22 cellular contexts compared by ENCODE assay signal in genomic region chr11:9625728-9626127, GRCh38. TPM values are rescaled to one million over a fixed set of nuclear protein-coding genes. Genes with fewer than 3 reads are reported as not detected.
DNase-seq lines count a peak whose midpoint lies in the region; ATAC-seq, FAIRE-seq and TF ChIP-seq lines count a peak whose summit lies in the region.
"Had no signal": no experiment of that assay in that cellular context is flagged by ENCODE, and none has a peak within 500 bp of the region (broad histone marks: within the 10 kb centered on the region; RNA-seq: fewer than 3 reads in every experiment).

No MANE protein-coding gene starts in this region.

- no peaks in the 10 kb centered on the region for H3K9me3 Mint-ChIP-seq in dendritic cell treated with granulocyte-macrophage colony-stimulating factor and Interleukin-4, amounts not matched to agents 40 ng/mL and 50 ng/mL, for 4 days
- no peaks in the 10 kb centered on the region for H3K9me3 Mint-ChIP-seq in naive B cell
- H3K9me3 Mint-ChIP-seq: activated CD8-positive, alpha-beta T cell treated with anti-CD3 and anti-CD28 coated beads for 36 hours had no signal

- TF ChIP-seq RAD21 in HepG2 (CRISPR knock-in tag; IDR thresholded peaks at IDR 0.05): no peak

- H3K27ac Mint-ChIP-seq in dendritic cell treated with granulocyte-macrophage colony-stimulating factor and Interleukin-4, amounts not matched to agents 40 ng/mL and 50 ng/mL, for 4 days: peak overlapping the region; percentile 50
- H3K27ac Mint-ChIP-seq in naive B cell: peak overlapping the region in 4 of 6 donors; percentile 5 to 88 (median 38)
- H3K27ac Mint-ChIP-seq: activated CD8-positive, alpha-beta T cell treated with anti-CD3 and anti-CD28 coated beads for 36 hours had no signal

- CTCF ChIA-PET in HepG2 (lab: Yijun Ruan, JAX; ENCODE audit: low intra/inter-chr PET ratio, low total read pairs): no interaction called here

- no peak for TF ChIP-seq POLR2A in right lobe of liver (IDR thresholded peaks at IDR 0.05)
- no peak for TF ChIP-seq POLR2A in HepG2 (IDR thresholded peaks at IDR 0.05; ENCODE audit: insufficient read depth in 1 of 2, low read depth in 2 of 2, low read length in 2 of 2)
- no peak for TF ChIP-seq POLR2A in gastroesophageal sphincter (IDR thresholded peaks at IDR 0.05)

- H3K27ac ChIP-seq in right lobe of liver (no peak overlapping the region), HepG2 (ENCODE audit: extremely low read length, insufficient read depth, low read length) (no peak overlapping the region), GM23248 (no peak overlapping the region), gastroesophageal sphincter (no peak overlapping the region)
- H3K27ac ChIP-seq: A549, cardiac muscle cell, WERI-Rb-1 had no signal

- H3F3A ChIP-seq in GM23248 (ENCODE audit: insufficient read depth): no peaks in the 10 kb centered on the region

- intact Hi-C loops in right lobe of liver (cut with DNase I): no loop called here
- intact Hi-C loops in HepG2 (cut with micrococcal nuclease; ENCODE audit: unreplicated experiment): no loop called here
- intact Hi-C loops in dendritic cell treated with granulocyte-macrophage colony-stimulating factor and Interleukin-4, amounts not matched to agents 40 ng/mL and 50 ng/mL, for 4 days (cut with micrococcal nuclease): no loop called here

- H3K27me3 ChIP-seq in right lobe of liver: no peaks in the 10 kb centered on the region
- peaks cover 0 to 16% of the 10 kb centered on the region in 2 experiments; a peak in 2 of 5 replicates for H3K27me3 ChIP-seq in HepG2 (ENCODE audit: control insufficient read depth in 1 of 2, insufficient read depth in 2 of 2, low read length in 2 of 2)
- no peaks in the 10 kb centered on the region for H3K27me3 ChIP-seq in GM23248 (replicated peaks; ENCODE audit: insufficient read depth)
- no peaks in the 10 kb centered on the region for H3K27me3 ChIP-seq in gastroesophageal sphincter
- H3K27me3 ChIP-seq: cardiac muscle cell, esophagus squamous epithelium had no signal

- H3K4me1 ChIP-seq in right lobe of liver: no peaks in the 10 kb centered on the region
- H3K4me1 ChIP-seq in HepG2 (ENCODE audit: insufficient read depth, low read length): no peaks in the 10 kb centered on the region
- H3K4me1 ChIP-seq in GM23248 (ENCODE audit: insufficient read depth): no peaks in the 10 kb centered on the region
- no peaks in the 10 kb centered on the region for H3K4me1 ChIP-seq in gastroesophageal sphincter
- H3K4me1 ChIP-seq: A549, Caco-2 had no signal

- H3K36me3 ChIP-seq in right lobe of liver: no peaks in the 10 kb centered on the region
- no peaks in the 10 kb centered on the region for H3K36me3 ChIP-seq in HepG2 (replicated peaks in 1 of 2; ENCODE audit: control insufficient read depth in 1 of 2, insufficient read depth in 2 of 2, low read length in 2 of 2)
- H3K36me3 ChIP-seq in GM23248 (ENCODE audit: low read depth): no peaks in the 10 kb centered on the region
- H3K36me3 ChIP-seq in gastroesophageal sphincter: no peaks in the 10 kb centered on the region
- H3K36me3 ChIP-seq: cardiac muscle cell, esophagus squamous epithelium, WERI-Rb-1 had no signal

- H3K36me3 Mint-ChIP-seq in dendritic cell treated with granulocyte-macrophage colony-stimulating factor and Interleukin-4, amounts not matched to agents 40 ng/mL and 50 ng/mL, for 4 days (ENCODE audit: low read depth): no peaks in the 10 kb centered on the region
- H3K36me3 Mint-ChIP-seq in naive B cell: no peaks in the 10 kb centered on the region

- DNase-seq in right lobe of liver (no peak), HepG2 (ENCODE audit: low spot score) (no peak), naive B cell (no peak), GM23248 (no peak), NOMO-1 treated with dmso at 0.1 percent for 144 hours (lab: John Stamatoyannopoulos, UW; ENCODE audit: unreplicated experiment) (no peak), cerebellum (ENCODE audit: low spot score) (no peak)
- DNase-seq: activated CD8-positive, alpha-beta T cell treated with anti-CD3 and anti-CD28 coated beads for 36 hours; activated naive CD4-positive, alpha-beta T cell treated with Interleukin-2 at 50 U/mL for 16 hours; Caco-2; esophagus squamous epithelium; kidney glomerular epithelial cell; mucosa of descending colon; NCI-H2171; NCI-H526 treated with DMSO at 0.1 percent for 48 hours; SHP77 treated with DMSO at 0.1 percent for 48 hours; stimulated activated CD8-positive, alpha-beta memory T cell treated with anti-CD3 and anti-CD28 coated beads, Interleukin-4, amount 100 ng/mL, for 48 hours; T-helper 1 cell; WERI-Rb-1 had no signal

- POLR2A ChIA-PET in HepG2 (lab: Yijun Ruan, JAX): no interaction called here

- H3K4me2 ChIP-seq in HepG2 (ENCODE audit: low read depth, low read length) (no peak overlapping the region), GM23248 (ENCODE audit: unreplicated experiment) (no peak overlapping the region)
- H3K4me2 ChIP-seq: A549 had no signal

- no peak for FAIRE-seq in HepG2 (lab: Jason Lieb, UNC)
- FAIRE-seq: A549 had no signal

- no peak overlapping the region for H3K4me3 ChIP-seq in right lobe of liver
- no peak overlapping the region for H3K4me3 ChIP-seq in HepG2 (replicated peaks in 1 of 3; ENCODE audit: insufficient read depth in 1 of 3, low read depth in 2 of 3, low read length in 3 of 3)
- no peak overlapping the region for H3K4me3 ChIP-seq in GM23248
- no peak overlapping the region for H3K4me3 ChIP-seq in gastroesophageal sphincter
- H3K4me3 ChIP-seq: A549, cardiac muscle cell, esophagus squamous epithelium, mucosa of descending colon had no signal

- H2AFZ ChIP-seq in HepG2 (ENCODE audit: low read length): no peak overlapping the region
- H2AFZ ChIP-seq in GM23248: no peak overlapping the region

- in situ Hi-C loops in HepG2 (cut with HindIII; ENCODE audit: extremely low pct_ligation_motif_present, low pct_unique_long_range_greater_than_20kb) (no loop called here), GM23248 (cut with MboI) (no loop called here)

- peaks cover 43% of the 10 kb centered on the region for H3K4me1 Mint-ChIP-seq in dendritic cell treated with granulocyte-macrophage colony-stimulating factor and Interleukin-4, amounts not matched to agents 40 ng/mL and 50 ng/mL, for 4 days (ENCODE audit: low read depth)
- peaks cover 46 to 54% (median 52%) of the 10 kb centered on the region in 3 donors for H3K4me1 Mint-ChIP-seq in naive B cell

- H3K9me2 ChIP-seq in GM23248 (ENCODE audit: insufficient read depth): no peaks in the 10 kb centered on the region

- no peaks in the 10 kb centered on the region for H3K79me2 ChIP-seq in HepG2 (ENCODE audit: insufficient read depth, low read length)
- H3K79me2 ChIP-seq in GM23248 (ENCODE audit: insufficient read depth): no peaks in the 10 kb centered on the region

- H4K20me1 ChIP-seq in HepG2 (ENCODE audit: insufficient read depth, low read length) (no peaks in the 10 kb centered on the region), GM23248 (ENCODE audit: insufficient read depth) (no peaks in the 10 kb centered on the region)

- TF ChIP-seq EP300 in HepG2 (IDR thresholded peaks at IDR 0.05; ENCODE audit: low read depth in 2 of 2, low read length in 2 of 2): no peak
- TF ChIP-seq EP300 in HepG2 (CRISPR knock-in tag; IDR thresholded peaks at IDR 0.05; ENCODE audit: borderline replicate concordance): no peak
- no peak for TF ChIP-seq EP300 in gastroesophageal sphincter (IDR thresholded peaks at IDR 0.05)

- TF ChIP-seq CTCF in right lobe of liver (IDR thresholded peaks at IDR 0.05) (no peak), HepG2 (CRISPR knock-in tag; IDR thresholded peaks at IDR 0.05) (no peak), gastroesophageal sphincter (IDR thresholded peaks at IDR 0.05) (no peak)

- no TSS peak for BruUV-seq in HepG2 (replicated peaks; lab: Mats Ljungman, UMichigan)

- no peak overlapping the region for H3K9ac ChIP-seq in HepG2 (ENCODE audit: insufficient read depth, low read depth, low read length)
- H3K9ac ChIP-seq in GM23248: no peak overlapping the region

- 45% methylated on average over 3 of the region's 3 CpGs for WGBS in right lobe of liver (ENCODE audit: insufficient coverage, low coverage, low lambda C conversion rate, missing lambda C conversion rate)
- WGBS in HepG2 (ENCODE audit: low lambda C conversion rate): 9% methylated on average over 3 of the region's 3 CpGs
- 57% methylated on average over 3 of the region's 3 CpGs for WGBS in GM23248 (ENCODE audit: low coverage in 1 of 2, low lambda C conversion rate in 2 of 2, missing lambda C conversion rate in 2 of 2), 2 experiments
- WGBS in gastroesophageal sphincter (ENCODE audit: low coverage in 1 of 2), 2 donors: 66 to 69% methylated on average over 3 of the region's 3 CpGs

- H3K9me3 ChIP-seq in right lobe of liver (no peaks in the 10 kb centered on the region), HepG2 (ENCODE audit: low read length) (no peaks in the 10 kb centered on the region), GM23248 (ENCODE audit: low read depth) (no peaks in the 10 kb centered on the region), gastroesophageal sphincter (no peaks in the 10 kb centered on the region)
- H3K9me3 ChIP-seq: A549, Caco-2, esophagus squamous epithelium, mucosa of descending colon had no signal

- ATAC-seq in right lobe of liver (peak; percentile 29 to 52 (median 38)), HepG2 (no peak), naive B cell (ENCODE audit: low read depth in 2 of 2) (no peak), gastroesophageal sphincter (no peak)
- ATAC-seq: activated CD8-positive, alpha-beta T cell treated with anti-CD3 and anti-CD28 coated beads for 36 hours; mucosa of descending colon had no signal

- H3K4me3 Mint-ChIP-seq in dendritic cell treated with granulocyte-macrophage colony-stimulating factor and Interleukin-4, amounts not matched to agents 40 ng/mL and 50 ng/mL, for 4 days: no peak overlapping the region
- H3K4me3 Mint-ChIP-seq in naive B cell: peak overlapping the region in 3 of 8 donors; percentile 9 to 71 (median 61)
- H3K4me3 Mint-ChIP-seq: activated CD8-positive, alpha-beta T cell treated with anti-CD3 and anti-CD28 coated beads for 36 hours had no signal

- H3K27me3 Mint-ChIP-seq in dendritic cell treated with granulocyte-macrophage colony-stimulating factor and Interleukin-4, amounts not matched to agents 40 ng/mL and 50 ng/mL, for 4 days: no peaks in the 10 kb centered on the region
- H3K27me3 Mint-ChIP-seq in naive B cell: no peaks in the 10 kb centered on the region
- H3K27me3 Mint-ChIP-seq: activated CD8-positive, alpha-beta T cell treated with anti-CD3 and anti-CD28 coated beads for 36 hours had no signal

RNA-seq across cellular contexts. Expression of gene SWAP70, which starts 38.1 kb away (rescaled TPM):
- 10 to 100 TPM in 2 of 6 experiments, 1 to 10 TPM in 4; 3.2 to 13.5 (median 7.4) TPM for total RNA-seq in right lobe of liver
- total RNA-seq in HepG2 (2016; rRNA removed; fragmentation: Illumina TruSeq; extraction: Trizol): 8.7 and 14.9 TPM in 2 replicates
- 6.5 TPM in 2 replicates for total RNA-seq in HepG2 (2016; cell fraction: cytosol; rRNA removed; fragmentation: Illumina TruSeq; extraction: Trizol; ENCODE audit: low read depth)
- 9.1 and 14.4 TPM in 2 replicates for total RNA-seq in HepG2 (2016; cell fraction: insoluble cytoplasmic fraction; rRNA removed; fragmentation: Illumina TruSeq; extraction: Trizol)
- total RNA-seq in HepG2 (2016; cell fraction: membrane; rRNA removed; fragmentation: Illumina TruSeq; extraction: Trizol): 5.1 and 5.8 TPM in 2 replicates
- total RNA-seq in HepG2 (2016; cell fraction: nucleus; rRNA removed; fragmentation: Illumina TruSeq; extraction: Trizol): 8.1 and 8.8 TPM in 2 replicates
- 4.2 and 4.6 TPM in 2 replicates for polyA plus RNA-seq in HepG2 (2011; rRNA removed)
- 3.2 and 5.0 TPM in 2 replicates for polyA plus RNA-seq in HepG2 (2011; cell fraction: cytosol; rRNA removed)
- polyA plus RNA-seq in HepG2 (2011; cell fraction: nucleus; rRNA removed): 1.5 and 2.5 TPM in 2 replicates
- 7.2 and 7.3 TPM in 2 replicates for polyA plus RNA-seq in HepG2 (2012)
- polyA plus RNA-seq in HepG2 (2016; cell fraction: cytosol; fragmentation: Illumina TruSeq; extraction: Trizol; ENCODE audit: low read depth): 0.50 and 0.55 TPM in 2 replicates
- 14.4 and 14.9 TPM in 2 replicates for polyA plus RNA-seq in HepG2 (2016; cell fraction: insoluble cytoplasmic fraction; fragmentation: Illumina TruSeq; extraction: Trizol; ENCODE audit: low read depth)
- polyA plus RNA-seq in HepG2 (2016; cell fraction: membrane; fragmentation: Illumina TruSeq; extraction: Trizol; ENCODE audit: low read depth): 1.9 and 2.0 TPM in 2 replicates
- polyA plus RNA-seq in HepG2 (2016; cell fraction: nucleus; fragmentation: Illumina TruSeq; extraction: Trizol; ENCODE audit: insufficient read depth, low read depth): 8.0 and 8.5 TPM in 2 replicates
- polyA minus RNA-seq in HepG2 (2011; rRNA and poly(A)+ RNA removed; ENCODE audit: low replicate concordance): 4.9 and 17.3 TPM in 2 replicates
- 5.2 and 6.8 TPM in 2 replicates for polyA minus RNA-seq in HepG2 (2011; cell fraction: cytosol; rRNA and poly(A)+ RNA removed)
- polyA minus RNA-seq in HepG2 (2011; cell fraction: nucleus; rRNA and poly(A)+ RNA removed): 5.4 and 6.7 TPM in 2 replicates
- polyA plus RNA-seq in naive B cell (ENCODE audit: low read depth in 6 of 6): 100 to 1,000 TPM; 239 to 378 (median 304) TPM
- 41.6 and 46.4 TPM in 2 replicates for total RNA-seq in GM23248 (2014; rRNA removed; shearing (Covaris generic))
- polyA plus RNA-seq in GM23248 (2016; fragmentation: Nextera tagmentation; extraction: Ambion mirVana): 70.8 and 73.3 TPM in 2 replicates
- total RNA-seq in gastroesophageal sphincter: 10 to 100 TPM; 32.2 to 65.9 (median 45.0) TPM
- 11.9 TPM for total RNA-seq in cerebellum

RNA-seq across cellular contexts. Expression of gene WEE1, which starts 52.3 kb away (rescaled TPM):
- 10 to 100 TPM; 11.1 to 34.0 (median 19.5) TPM for total RNA-seq in right lobe of liver
- 63.7 and 71.7 TPM in 2 replicates for total RNA-seq in HepG2 (2016; rRNA removed; fragmentation: Illumina TruSeq; extraction: Trizol)
- total RNA-seq in HepG2 (2016; cell fraction: cytosol; rRNA removed; fragmentation: Illumina TruSeq; extraction: Trizol; ENCODE audit: low read depth): 5.3 and 8.1 TPM in 2 replicates
- 59.2 and 62.0 TPM in 2 replicates for total RNA-seq in HepG2 (2016; cell fraction: insoluble cytoplasmic fraction; rRNA removed; fragmentation: Illumina TruSeq; extraction: Trizol)
- total RNA-seq in HepG2 (2016; cell fraction: membrane; rRNA removed; fragmentation: Illumina TruSeq; extraction: Trizol): 16.3 and 20.1 TPM in 2 replicates
- 55.9 and 59.7 TPM in 2 replicates for total RNA-seq in HepG2 (2016; cell fraction: nucleus; rRNA removed; fragmentation: Illumina TruSeq; extraction: Trizol)
- 24.2 and 31.4 TPM in 2 replicates for polyA plus RNA-seq in HepG2 (2011; rRNA removed)
- polyA plus RNA-seq in HepG2 (2011; cell fraction: cytosol; rRNA removed): 9.9 and 15.9 TPM in 2 replicates
- 19.4 and 21.7 TPM in 2 replicates for polyA plus RNA-seq in HepG2 (2011; cell fraction: nucleus; rRNA removed)
- 34.3 and 43.6 TPM in 2 replicates for polyA plus RNA-seq in HepG2 (2012)
- 1.5 and 1.7 TPM in 2 replicates for polyA plus RNA-seq in HepG2 (2016; cell fraction: cytosol; fragmentation: Illumina TruSeq; extraction: Trizol; ENCODE audit: low read depth)
- 55.1 and 60.7 TPM in 2 replicates for polyA plus RNA-seq in HepG2 (2016; cell fraction: insoluble cytoplasmic fraction; fragmentation: Illumina TruSeq; extraction: Trizol; ENCODE audit: low read depth)
- 5.2 and 6.5 TPM in 2 replicates for polyA plus RNA-seq in HepG2 (2016; cell fraction: membrane; fragmentation: Illumina TruSeq; extraction: Trizol; ENCODE audit: low read depth)
- 61.4 and 70.9 TPM in 2 replicates for polyA plus RNA-seq in HepG2 (2016; cell fraction: nucleus; fragmentation: Illumina TruSeq; extraction: Trizol; ENCODE audit: insufficient read depth, low read depth)
- polyA minus RNA-seq in HepG2 (2011; rRNA and poly(A)+ RNA removed; ENCODE audit: low replicate concordance): 13.9 and 26.9 TPM in 2 replicates
- polyA minus RNA-seq in HepG2 (2011; cell fraction: cytosol; rRNA and poly(A)+ RNA removed): 20.9 and 21.9 TPM in 2 replicates
- 77.1 and 85.4 TPM in 2 replicates for polyA minus RNA-seq in HepG2 (2011; cell fraction: nucleus; rRNA and poly(A)+ RNA removed)
- polyA plus RNA-seq in naive B cell (ENCODE audit: low read depth in 6 of 6): 10 to 100 TPM in 5 of 6 donors, 1 to 10 TPM in 1; 9.6 to 20.6 (median 16.2) TPM
- total RNA-seq in GM23248 (2014; rRNA removed; shearing (Covaris generic)): 28.1 and 35.2 TPM in 2 replicates
- 11.8 and 13.1 TPM in 2 replicates for polyA plus RNA-seq in GM23248 (2016; fragmentation: Nextera tagmentation; extraction: Ambion mirVana)
- total RNA-seq in gastroesophageal sphincter: 10 to 100 TPM; 42.5 to 65.3 (median 51.3) TPM
- total RNA-seq in cerebellum: 34.5 TPM

Comparison
In these comparisons a context has a peak if more than half of its experiments do, and no peak if none do; other contexts are left out.
1. ATAC-seq: peak in right lobe of liver (4 of 4); none in HepG2 (single experiment), naive B cell (0 of 2) and gastroesophageal sphincter (single experiment).